Comparison of ENCODE assay signal across 13 cellular contexts in the genomic region with DNA sequence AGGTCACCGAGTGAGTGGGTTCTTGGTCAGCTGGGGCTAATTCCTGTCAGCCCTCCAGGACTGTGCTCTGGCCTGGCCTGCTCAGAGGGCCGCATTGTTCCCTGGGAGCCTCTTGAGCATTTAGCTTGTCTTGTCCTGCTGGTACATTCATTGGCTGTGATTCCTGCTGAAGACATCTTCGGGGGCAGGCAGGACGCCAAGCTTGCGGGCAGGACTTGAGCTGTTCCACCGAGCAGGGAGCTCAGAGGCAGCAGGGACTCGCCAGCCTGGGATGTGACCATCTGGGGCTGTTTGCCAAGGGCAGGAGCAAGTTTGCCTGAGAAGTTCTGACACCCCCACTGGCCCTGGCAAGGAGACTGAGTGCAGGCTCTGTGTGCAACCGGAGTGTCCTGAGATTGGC. TPM values are rescaled to one million over a fixed set of nuclear protein-coding genes. Genes with fewer than 3 reads are reported as not detected.
DNase-seq lines count a peak whose midpoint lies in the region; ATAC-seq lines count a peak whose summit lies in the region.
"Had no signal": no experiment of that assay in that cellular context is flagged by ENCODE, and none has a peak within 500 bp of the region (broad histone marks: within the 10 kb centered on the region; RNA-seq: fewer than 3 reads in every experiment).

No MANE protein-coding gene starts in this region.

- H3K27me3 Mint-ChIP-seq in activated T-helper 2 cell treated with anti-CD3 and anti-CD28 coated beads, Interferon-gamma antibody, Interleukin-2, Interleukin-4, amounts not matched to agents 10 μg/mL and 5 μg/mL and 100 μg/mL, durations not matched to agents 14 hours and 24 hours and 36 hours (ENCODE audit: low read depth), result peaks cover 14% of the 10 kb centered on the region

- no peaks in the 10 kb centered on the region for H3K36me3 Mint-ChIP-seq in activated T-helper 2 cell treated with anti-CD3 and anti-CD28 coated beads, Interferon-gamma antibody, Interleukin-2, Interleukin-4, amounts not matched to agents 10 μg/mL and 5 μg/mL and 100 μg/mL, durations not matched to agents 14 hours and 24 hours and 36 hours (ENCODE audit: low read depth)

- ATAC-seq in left ventricle myocardium superior, result peak; percentile 59

- intact Hi-C loops in left ventricle myocardium superior (cut with micrococcal nuclease), result no loop called here
- intact Hi-C loops in activated T-helper 2 cell treated with anti-CD3 and anti-CD28 coated beads, Interferon-gamma antibody, Interleukin-2, Interleukin-4, amounts not matched to agents 10 μg/mL and 5 μg/mL and 100 μg/mL, durations not matched to agents 14 hours and 24 hours and 36 hours (cut with micrococcal nuclease), result no loop called here

- no peak overlapping the region for H3K27ac Mint-ChIP-seq in activated T-helper 2 cell treated with anti-CD3 and anti-CD28 coated beads, Interferon-gamma antibody, Interleukin-2, Interleukin-4, amounts not matched to agents 10 μg/mL and 5 μg/mL and 100 μg/mL, durations not matched to agents 14 hours and 24 hours and 36 hours
- H3K27ac Mint-ChIP-seq: endodermal cell had no signal

- DNase-seq in H4 (ENCODE audit: low spot score), result peak; percentile 51
- peak; percentile 64 for DNase-seq in astrocyte of the hippocampus (ENCODE audit: low read depth, low spot score)
- DNase-seq in left ventricle myocardium superior, result peak; percentile 48
- peak; percentile 24 for DNase-seq in superior temporal gyrus (ENCODE audit: extremely low spot score)
- no peak for DNase-seq in activated T-helper 2 cell treated with anti-CD3 and anti-CD28 coated beads, Interferon-gamma antibody, Interleukin-2, Interleukin-4, amounts not matched to agents 10 μg/mL and 5 μg/mL and 100 μg/mL, durations not matched to agents 14 hours and 24 hours and 36 hours (ENCODE audit: low spot score)
- no peak for DNase-seq in NCI-H146 treated with DMSO at 0.1 percent for 48 hours (lab: John Stamatoyannopoulos, UW; ENCODE audit: unreplicated experiment)
- no peak for DNase-seq in NAMALWA (ENCODE audit: low spot score)
- no peak for DNase-seq in central memory CD4-positive, alpha-beta T cell
- DNase-seq: activated CD4-positive, CD25-positive, alpha-beta regulatory T cell treated with anti-CD3 and anti-CD28 coated beads, Interleukin-2, amount 50 U/mL, for 72 hours; endodermal cell; NCI-H2081; SHP77; stimulated activated CD4-positive, alpha-beta T cell treated with anti-CD3 and anti-CD28 coated beads, Interleukin-4, amount 100 ng/mL, for 4 hours had no signal

- no peaks in the 10 kb centered on the region for H3K4me1 Mint-ChIP-seq in activated T-helper 2 cell treated with anti-CD3 and anti-CD28 coated beads, Interferon-gamma antibody, Interleukin-2, Interleukin-4, amounts not matched to agents 10 μg/mL and 5 μg/mL and 100 μg/mL, durations not matched to agents 14 hours and 24 hours and 36 hours (ENCODE audit: low read depth)

- no peaks in the 10 kb centered on the region for H3K9me3 Mint-ChIP-seq in activated T-helper 2 cell treated with anti-CD3 and anti-CD28 coated beads, Interferon-gamma antibody, Interleukin-2, Interleukin-4, amounts not matched to agents 10 μg/mL and 5 μg/mL and 100 μg/mL, durations not matched to agents 14 hours and 24 hours and 36 hours
- H3K9me3 Mint-ChIP-seq: endodermal cell had no signal

- H3K4me3 Mint-ChIP-seq in activated T-helper 2 cell treated with anti-CD3 and anti-CD28 coated beads, Interferon-gamma antibody, Interleukin-2, Interleukin-4, amounts not matched to agents 10 μg/mL and 5 μg/mL and 100 μg/mL, durations not matched to agents 14 hours and 24 hours and 36 hours (ENCODE audit: low read depth), result no peak overlapping the region
- H3K4me3 Mint-ChIP-seq: endodermal cell had no signal

RNA-seq across cellular contexts. Expression of a gene that starts 7.0 kb away (rescaled TPM):
- total RNA-seq in H4 (2014; rRNA removed; shearing (Covaris generic)), result not detected in 2 replicates
- 34.0 TPM for total RNA-seq in left ventricle myocardium superior
- not detected in 2 replicates for total RNA-seq in activated T-helper 2 cell treated with anti-CD3 and anti-CD28 coated beads, Interferon-gamma antibody, Interleukin-2, Interleukin-4, amounts not matched to agents 10 μg/mL and 5 μg/mL and 100 μg/mL, durations not matched to agents 14 hours and 24 hours and 36 hours

RNA-seq across cellular contexts. Expression of a gene that starts 52.9 kb away (rescaled TPM):
- 1.9 and 3.8 TPM in 2 replicates for total RNA-seq in H4 (2014; rRNA removed; shearing (Covaris generic))
- 1.6 TPM for total RNA-seq in left ventricle myocardium superior
- total RNA-seq in activated T-helper 2 cell treated with anti-CD3 and anti-CD28 coated beads, Interferon-gamma antibody, Interleukin-2, Interleukin-4, amounts not matched to agents 10 μg/mL and 5 μg/mL and 100 μg/mL, durations not matched to agents 14 hours and 24 hours and 36 hours, result not detected in 2 replicates
- total RNA-seq: endodermal cell had no signal

Comparison
In these comparisons a context has a peak if more than half of its experiments do, and no peak if none do; other contexts are left out.
1. DNase-seq: peak in H4 (single experiment), astrocyte of the hippocampus (single experiment), left ventricle myocardium superior (single experiment) and superior temporal gyrus (single experiment); none in activated T-helper 2 cell treated with anti-CD3 and anti-CD28 coated beads, Interferon-gamma antibody, Interleukin-2, Interleukin-4, amounts not matched to agents 10 μg/mL and 5 μg/mL and 100 μg/mL, durations not matched to agents 14 hours and 24 hours and 36 hours (single experiment), NCI-H146 treated with DMSO at 0.1 percent for 48 hours (single experiment), NAMALWA (single experiment) and central memory CD4-positive, alpha-beta T cell (single experiment).
2. RNA of a gene that starts 7.0 kb away (total RNA-seq): 34.0 TPM in left ventricle myocardium superior (single experiment); not detected in H4 and not detected in activated T-helper 2 cell treated with anti-CD3 and anti-CD28 coated beads, Interferon-gamma antibody, Interleukin-2, Interleukin-4, amounts not matched to agents 10 μg/mL and 5 μg/mL and 100 μg/mL, durations not matched to agents 14 hours and 24 hours and 36 hours; every median in the first group is over 10 times any median in the second.